ENCODE assay signal across 24 cellular contexts in the genomic region with DNA sequence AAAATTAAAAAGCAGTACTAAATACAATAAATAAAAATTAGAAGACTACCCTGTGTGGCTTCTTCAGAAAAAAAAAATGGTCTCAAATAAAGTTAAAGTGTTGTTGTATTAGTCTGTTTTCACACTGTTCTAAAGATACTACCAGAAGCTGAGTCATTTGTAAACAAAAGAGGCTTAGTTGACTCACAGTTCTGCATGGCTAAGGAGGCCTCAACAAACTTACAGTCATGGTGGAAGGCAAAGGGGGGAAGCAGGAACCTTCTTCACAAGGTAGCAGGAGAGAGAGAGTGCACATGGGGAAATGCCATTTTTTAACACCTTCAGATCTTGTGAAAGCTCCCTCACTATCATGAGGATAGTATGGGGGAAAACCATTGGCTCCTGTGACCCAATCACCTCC.
DNase-seq lines count a peak whose midpoint lies in the region; ATAC-seq and TF ChIP-seq lines count a peak whose summit lies in the region.
"Had no signal": no experiment of that assay in that cellular context is flagged by ENCODE, and none has a peak within 500 bp of the region (broad histone marks: within the 10 kb centered on the region; RNA-seq: fewer than 3 reads in every experiment).

No MANE protein-coding gene starts in this region.

- no peaks in the 10 kb centered on the region for H3K4me1 Mint-ChIP-seq in MCF 10A (ENCODE audit: insufficient read depth, unreplicated experiment)
- no peaks in the 10 kb centered on the region for H3K4me1 Mint-ChIP-seq in endothelial cell (ENCODE audit: unreplicated experiment)
- H3K4me1 Mint-ChIP-seq in stimulated activated effector memory CD8-positive, alpha-beta T cell treated with anti-CD3 and anti-CD28 coated beads, Interleukin-12 subunit alpha, Interleukin-12 subunit beta, amount 100 ng/mL, for 72 hours: peaks cover 56% of the 10 kb centered on the region
- H3K4me1 Mint-ChIP-seq: IgD-negative memory B cell, neural progenitor cell had no signal

- POLR2A ChIA-PET in MCF 10A (lab: Yijun Ruan, JAX) (no interaction called here), PC-3 (lab: Charles Lee; ENCODE audit: unreplicated experiment) (no interaction called here)

- BruUV-seq in MCF 10A (replicated peaks; lab: Mats Ljungman, UMichigan): no TSS peak
- BruUV-seq in PC-3 (replicated peaks; lab: Mats Ljungman, UMichigan): no TSS peak

- H3K27ac Mint-ChIP-seq in MCF 10A (ENCODE audit: low read depth, unreplicated experiment) (no peak overlapping the region), endothelial cell (ENCODE audit: unreplicated experiment) (no peak overlapping the region)
- H3K27ac Mint-ChIP-seq in stimulated activated effector memory CD8-positive, alpha-beta T cell treated with anti-CD3 and anti-CD28 coated beads, Interleukin-12 subunit alpha, Interleukin-12 subunit beta, amount 100 ng/mL, for 72 hours: peak overlapping the region; percentile 17
- H3K27ac Mint-ChIP-seq: activated naive CD8-positive, alpha-beta T cell; IgD-negative memory B cell; neural progenitor cell had no signal

- DNase-seq in MCF 10A (ENCODE audit: unreplicated experiment) (peak; percentile 42), breast epithelium (ENCODE audit: low spot score in 2 of 2) (no peak), PC-3 (peak; percentile 65), endothelial cell (ENCODE audit: low spot score) (no peak), hippocampal formation (lab: John Stamatoyannopoulos, UW) (no peak)
- DNase-seq in stimulated activated effector memory CD8-positive, alpha-beta T cell treated with anti-CD3 and anti-CD28 coated beads, Interleukin-12 subunit alpha, Interleukin-12 subunit beta, amount 100 ng/mL, for 72 hours (ENCODE audit: low spot score in 2 of 2): no peak
- DNase-seq: activated CD4-positive, alpha-beta T cell treated with anti-CD3 and anti-CD28 coated beads for 48 hours; body of pancreas; effector CD4-positive, alpha-beta T cell; EL; NCI-H1105 treated with DMSO at 0.1 percent for 48 hours; NCI-H2029 treated with DMSO at 0.1 percent for 48 hours; NCI-H2227 treated with DMSO at 0.1 percent for 48 hours; posterior cingulate gyrus; sigmoid colon; stimulated activated CD4-positive, alpha-beta T cell treated with anti-CD3 and anti-CD28 coated beads, Interleukin-15, amount 100 ng/mL, for 24 hours; transverse colon had no signal

- H3F3A ChIP-seq in PC-3 (ENCODE audit: low read length, unreplicated experiment): no peaks in the 10 kb centered on the region

- CTCF ChIA-PET in MCF 10A (lab: Yijun Ruan, JAX) (no interaction called here), PC-3 (lab: Charles Lee) (no interaction called here)

- H3K27me3 Mint-ChIP-seq in MCF 10A (ENCODE audit: insufficient read depth, unreplicated experiment): no peaks in the 10 kb centered on the region
- H3K27me3 Mint-ChIP-seq in endothelial cell (ENCODE audit: unreplicated experiment): no peaks in the 10 kb centered on the region
- H3K27me3 Mint-ChIP-seq: activated naive CD8-positive, alpha-beta T cell had no signal

- H3K4me3 Mint-ChIP-seq in MCF 10A (ENCODE audit: unreplicated experiment) (no peak overlapping the region), endothelial cell (ENCODE audit: unreplicated experiment) (peak overlapping the region; percentile 67)
- H3K4me3 Mint-ChIP-seq in stimulated activated effector memory CD8-positive, alpha-beta T cell treated with anti-CD3 and anti-CD28 coated beads, Interleukin-12 subunit alpha, Interleukin-12 subunit beta, amount 100 ng/mL, for 72 hours: no peak overlapping the region
- H3K4me3 Mint-ChIP-seq: activated naive CD8-positive, alpha-beta T cell; neural progenitor cell had no signal

- H3K9me3 Mint-ChIP-seq in MCF 10A (ENCODE audit: unreplicated experiment) (peaks cover 10% of the 10 kb centered on the region), endothelial cell (ENCODE audit: unreplicated experiment) (peaks cover 16% of the 10 kb centered on the region)
- peaks cover 26% of the 10 kb centered on the region for H3K9me3 Mint-ChIP-seq in stimulated activated effector memory CD8-positive, alpha-beta T cell treated with anti-CD3 and anti-CD28 coated beads, Interleukin-12 subunit alpha, Interleukin-12 subunit beta, amount 100 ng/mL, for 72 hours

- no peak for TF ChIP-seq POLR2A in breast epithelium (IDR thresholded peaks at IDR 0.05)

- H3K4me3 ChIP-seq in breast epithelium: no peak overlapping the region
- no peak overlapping the region for H3K4me3 ChIP-seq in PC-3 (ENCODE audit: low read length)
- H3K4me3 ChIP-seq: body of pancreas, esophagus muscularis mucosa, lung, neural progenitor cell, sigmoid colon, transverse colon had no signal

- H4K20me1 ChIP-seq in PC-3 (ENCODE audit: low read length): no peaks in the 10 kb centered on the region

- H3K9ac ChIP-seq in PC-3 (ENCODE audit: low read length): no peak overlapping the region
- H3K9ac ChIP-seq: neural progenitor cell had no signal

- no peak overlapping the region for H3K27ac ChIP-seq in breast epithelium
- H3K27ac ChIP-seq in PC-3 (ENCODE audit: low read length): peak overlapping the region; percentile 42
- H3K27ac ChIP-seq: body of pancreas, esophagus muscularis mucosa, neural progenitor cell, sigmoid colon, transverse colon had no signal

- no peaks in the 10 kb centered on the region for H3K9me2 ChIP-seq in PC-3 (replicated peaks; ENCODE audit: low read length)

- H2AFZ ChIP-seq in PC-3 (ENCODE audit: low read length): no peak overlapping the region
- H2AFZ ChIP-seq: neural progenitor cell had no signal

- H3K4me1 ChIP-seq in breast epithelium (no peaks in the 10 kb centered on the region), PC-3 (ENCODE audit: insufficient read depth, low read length) (peaks cover 15% of the 10 kb centered on the region)
- H3K4me1 ChIP-seq: body of pancreas, esophagus muscularis mucosa, neural progenitor cell, sigmoid colon, transverse colon had no signal

- H3K36me3 Mint-ChIP-seq in MCF 10A (ENCODE audit: insufficient read depth, unreplicated experiment): peaks cover 5% of the 10 kb centered on the region
- H3K36me3 Mint-ChIP-seq in endothelial cell (ENCODE audit: low read depth, unreplicated experiment): peaks cover 19% of the 10 kb centered on the region
- peaks cover 21% of the 10 kb centered on the region for H3K36me3 Mint-ChIP-seq in stimulated activated effector memory CD8-positive, alpha-beta T cell treated with anti-CD3 and anti-CD28 coated beads, Interleukin-12 subunit alpha, Interleukin-12 subunit beta, amount 100 ng/mL, for 72 hours
- H3K36me3 Mint-ChIP-seq: IgD-negative memory B cell had no signal

- H3K36me3 ChIP-seq in breast epithelium: no peaks in the 10 kb centered on the region
- 0 out of 2 replicates have a peak, but pooled peaks cover 3% of the 10 kb centered on the region for H3K36me3 ChIP-seq in PC-3 (ENCODE audit: low read depth, low read length)
- H3K36me3 ChIP-seq: esophagus muscularis mucosa, neural progenitor cell, sigmoid colon, transverse colon had no signal

- peak; percentile 92 for ATAC-seq in PC-3
- peak; percentile 96 for ATAC-seq in stimulated activated effector memory CD8-positive, alpha-beta T cell treated with anti-CD3 and anti-CD28 coated beads, Interleukin-12 subunit alpha, Interleukin-12 subunit beta, amount 100 ng/mL, for 72 hours
- no peak for ATAC-seq in GM21619 (IDR thresholded peaks at IDR 0.05; ENCODE audit: unreplicated experiment)
- ATAC-seq: body of pancreas, SK-N-SH treated with all-trans-retinoic acid at 6 μM for 48 hours had no signal

- H3K27me3 ChIP-seq in breast epithelium (no peaks in the 10 kb centered on the region), PC-3 (ENCODE audit: low read length) (no peaks in the 10 kb centered on the region)
- H3K27me3 ChIP-seq: body of pancreas, esophagus muscularis mucosa, neural progenitor cell, sigmoid colon, transverse colon had no signal

- TF ChIP-seq CTCF in MCF 10A (IDR thresholded peaks at IDR 0.05; ENCODE audit: unreplicated experiment) (no peak), breast epithelium (IDR thresholded peaks at IDR 0.05) (no peak), PC-3 (conservative IDR thresholded peaks at IDR 0.05; ENCODE audit: low read depth, low read length) (no peak), endothelial cell (IDR thresholded peaks at IDR 0.05; ENCODE audit: unreplicated experiment) (no peak)

- no peak overlapping the region for H3K4me2 ChIP-seq in PC-3 (ENCODE audit: low read length)
- H3K4me2 ChIP-seq: neural progenitor cell had no signal

- peaks cover 10 to 14% of the 10 kb centered on the region in 2 donors for H3K9me3 ChIP-seq in breast epithelium
- H3K9me3 ChIP-seq in PC-3 (ENCODE audit: low read length): peaks cover 6% of the 10 kb centered on the region; the same call in 1 of the 2 replicates

- intact Hi-C loops in MCF 10A (cut with micrococcal nuclease): no loop called here
- intact Hi-C loops in breast epithelium (cut with DNase I; ENCODE audit: low total_unique reads): no loop called here
- intact Hi-C loops in PC-3 (cut with micrococcal nuclease): no loop called here

- H3K79me2 ChIP-seq in PC-3 (ENCODE audit: low read length): no peaks in the 10 kb centered on the region

Comparison
In these comparisons a context has a peak if more than half of its experiments do, and no peak if none do; other contexts are left out.
1. DNase-seq: peak in MCF 10A (single experiment) and PC-3 (single experiment); none in breast epithelium (0 of 2), endothelial cell (single experiment), stimulated activated effector memory CD8-positive, alpha-beta T cell treated with anti-CD3 and anti-CD28 coated beads, Interleukin-12 subunit alpha, Interleukin-12 subunit beta, amount 100 ng/mL, for 72 hours (0 of 2) and hippocampal formation (0 of 2).